Comparison of ENCODE assay signal across 1 cellular context in the genomic region with DNA sequence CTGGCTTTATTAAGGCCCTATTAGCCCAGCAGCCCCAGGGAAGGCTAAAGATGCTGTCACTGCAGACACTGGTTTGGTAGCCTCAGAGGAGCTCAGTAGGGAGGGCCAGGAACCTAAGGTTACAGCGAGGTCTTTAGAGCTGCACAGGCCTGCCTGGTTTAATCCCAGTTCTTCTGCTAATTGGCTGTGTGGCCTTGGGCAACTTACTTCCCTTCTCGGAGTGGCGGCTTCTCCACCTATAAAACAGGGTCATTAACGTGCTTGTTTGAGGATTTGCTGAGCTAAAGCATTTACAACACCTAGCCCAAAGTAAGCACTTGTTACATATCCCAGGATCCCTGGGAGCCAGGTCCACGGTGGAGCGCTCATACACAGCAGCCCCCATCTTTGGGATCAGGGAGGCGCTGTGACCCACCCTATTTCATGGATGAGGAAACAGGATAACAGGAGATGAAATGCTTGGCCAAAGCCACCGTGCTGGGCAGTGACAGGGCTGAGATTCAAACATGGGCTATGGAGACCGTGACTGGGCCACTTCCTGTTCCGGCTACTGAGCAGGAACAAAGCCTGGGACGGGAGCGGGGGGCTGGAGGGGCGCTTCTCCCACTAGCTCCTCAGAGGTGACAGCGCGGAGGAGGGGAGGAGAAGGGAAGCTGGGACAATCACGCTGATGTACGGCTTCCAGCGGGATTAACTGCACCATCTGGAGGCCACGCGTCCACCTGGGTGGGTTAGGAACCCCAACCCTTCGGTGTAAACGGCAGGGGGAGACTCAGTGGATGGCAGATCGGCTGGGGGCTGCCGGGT.
TF ChIP-seq lines count a peak whose summit lies in the region.

No MANE protein-coding gene starts in this region.

TF ChIP-seq in HepG2, 621 proteins besides CTCF, POLR2A, EP300 and RAD21 (continued from another document):
- TF ChIP-seq, protein P1, sequence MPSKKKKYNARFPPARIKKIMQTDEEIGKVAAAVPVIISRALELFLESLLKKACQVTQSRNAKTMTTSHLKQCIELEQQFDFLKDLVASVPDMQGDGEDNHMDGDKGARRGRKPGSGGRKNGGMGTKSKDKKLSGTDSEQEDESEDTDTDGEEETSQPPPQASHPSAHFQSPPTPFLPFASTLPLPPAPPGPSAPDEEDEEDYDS (CRISPR knock-in tag; IDR thresholded peaks at IDR 0.05): no peak
TF ChIP-seq in HepG2: peak in this region for 0.
